8 cellular contexts compared by ENCODE assay signal in the genomic region with DNA sequence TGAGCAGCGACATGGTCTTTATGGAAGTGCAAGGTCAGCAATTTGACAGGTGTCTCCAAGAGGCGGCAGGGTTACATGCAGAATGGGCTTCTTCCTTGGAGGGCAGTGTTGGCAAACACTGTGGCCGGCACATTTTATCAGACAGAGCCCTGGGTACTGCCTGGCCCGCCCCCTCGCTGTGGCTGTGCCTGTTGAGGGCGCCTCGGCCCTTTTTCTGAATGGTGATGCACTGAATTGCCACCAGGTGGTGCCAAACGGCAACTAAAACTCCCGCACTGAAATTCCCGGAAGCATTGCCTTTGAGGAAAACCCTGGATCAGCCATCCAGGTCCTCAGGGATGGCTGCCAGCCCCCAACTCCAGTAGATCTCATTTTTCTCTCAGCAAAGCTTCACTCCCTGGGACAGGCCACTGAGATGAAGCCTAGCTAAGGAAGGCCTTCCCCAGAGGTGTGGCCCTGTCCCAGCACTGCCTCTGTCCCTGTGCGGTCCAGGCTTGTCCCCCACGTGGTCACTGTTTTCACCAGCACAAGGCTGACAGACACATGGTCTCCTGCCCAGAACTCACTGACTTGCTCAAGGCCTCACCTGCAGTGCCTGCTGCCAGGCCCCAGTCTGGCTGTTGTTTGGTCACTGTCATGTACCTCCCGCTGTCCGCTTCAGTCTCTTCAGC.
DNase-seq lines count a peak whose midpoint lies in the region; ATAC-seq, FAIRE-seq and TF ChIP-seq lines count a peak whose summit lies in the region.

No MANE protein-coding gene starts in this region.

- peaks cover 11% of the 10 kb centered on the region for H3K4me1 Mint-ChIP-seq in activated CD8-positive, alpha-beta T cell treated with anti-CD3 and anti-CD28 coated beads, Interleukin-2, amount 10 ng/mL, durations not matched to agents 7 days and 5 days (ENCODE audit: low read depth)
- peaks cover 4% of the 10 kb centered on the region for H3K4me1 Mint-ChIP-seq in memory B cell

- 46% methylated on average over 14 of the region's 14 CpGs; no CpG with 5 or more reads in 1 of the 2 experiments for WGBS in H1 (ENCODE audit: extremely low coverage in 1 of 2, insufficient coverage in 1 of 2, insufficient read length in 1 of 2, insufficient replicate concordance in 2 of 2, low coverage in 1 of 2, low lambda C conversion rate in 2 of 2, missing lambda C conversion rate in 1 of 2), 2 experiments

- no peak overlapping the region for H4K91ac ChIP-seq in H1 (replicated peaks; ENCODE audit: insufficient read length, low read length)

- no peak overlapping the region; the same call in 1 of the 2 replicates for H3K18ac ChIP-seq in H1 (ENCODE audit: extremely low read depth, low read length)

- H3K9me3 ChIP-seq in H1 (ENCODE audit: insufficient read depth in 2 of 2, low read depth in 1 of 2, low read length in 1 of 2), result no peaks in the 10 kb centered on the region

- peak; percentile 80 to 97 (median 82) for TF ChIP-seq CTCF in H1 (IDR thresholded peaks at IDR 0.05; ENCODE audit: control extremely low read depth in 1 of 3, insufficient read depth in 1 of 3, low read depth in 1 of 3, low read length in 3 of 3)

- H3K27ac Mint-ChIP-seq in activated CD8-positive, alpha-beta T cell treated with anti-CD3 and anti-CD28 coated beads, Interleukin-2, amount 10 ng/mL, durations not matched to agents 7 days and 5 days, result peak overlapping the region; percentile 87
- peak overlapping the region; percentile 73 for H3K27ac Mint-ChIP-seq in memory B cell

- no peaks in the 10 kb centered on the region for H3K27me3 ChIP-seq in H1 (replicated peaks in 1 of 4; ENCODE audit: control insufficient read depth in 3 of 4, extremely low read depth in 1 of 4, insufficient read depth in 3 of 4, low read length in 3 of 4)

- peak overlapping the region; percentile 68; the same call in 1 of the 2 replicates for H2BK12ac ChIP-seq in H1 (ENCODE audit: low read depth, low read length)

- TF ChIP-seq EP300 in H1 (IDR thresholded peaks at IDR 0.05; ENCODE audit: borderline replicate concordance in 1 of 2, low read depth in 2 of 2, low read length in 2 of 2), result no peak

- H3K4me3 ChIP-seq in H1 (ENCODE audit: extremely low read depth in 1 of 4, insufficient read depth in 2 of 4, low read depth in 3 of 4, low read length in 4 of 4), result no peak overlapping the region

- H3K23ac ChIP-seq in H1 (ENCODE audit: insufficient read length), result no peak overlapping the region

- H3K27me3 Mint-ChIP-seq in activated CD8-positive, alpha-beta T cell treated with anti-CD3 and anti-CD28 coated beads, Interleukin-2, amount 10 ng/mL, durations not matched to agents 7 days and 5 days (ENCODE audit: low read depth), result no peaks in the 10 kb centered on the region
- H3K27me3 Mint-ChIP-seq in memory B cell, result no peaks in the 10 kb centered on the region

- no peak for TF ChIP-seq POLR2A in H1 (IDR thresholded peaks at IDR 0.05; ENCODE audit: control extremely low read depth in 1 of 2, low read depth in 2 of 2, low read length in 2 of 2)

- FAIRE-seq in H1 (lab: Jason Lieb, UNC), result peak; percentile 94

- CTCF ChIA-PET in activated CD8-positive, alpha-beta T cell treated with anti-CD3 and anti-CD28 coated beads, Interleukin-2, amount 10 ng/mL, durations not matched to agents 7 days and 5 days (lab: Charles Lee), result interaction anchor here (0.6 to 5.4 kb wide), 28 partner anchors 10 to 1216 kb away, joined by 3 to 86 read pairs (median 4); partner anchors contain the start of gene TESC
- CTCF ChIA-PET in H1 (lab: Charles Lee; ENCODE audit: partially characterized antibody), result interaction anchor here (0.8 to 10.7 kb wide), 22 partner anchors 8 to 125 kb away, joined by 3 to 161 read pairs (median 6); partner anchors contain the start of gene TESC

- TF ChIP-seq RAD21 in H1 (IDR thresholded peaks at IDR 0.05 in 1 of 2, conservative IDR thresholded peaks at IDR 0.05 in 1 of 2; ENCODE audit: low read depth in 2 of 2, low read length in 2 of 2), result peak; percentile 94 to 98

- no peak overlapping the region for H3K9ac ChIP-seq in H1 (replicated peaks in 1 of 4; ENCODE audit: extremely low read depth in 1 of 4, low read depth in 3 of 4, low read length in 3 of 4)

- no peak overlapping the region for H2AFZ ChIP-seq in H1 (ENCODE audit: low read length)

- H3K27ac ChIP-seq in H1 (ENCODE audit: low read depth, low read length), result 0 out of 2 replicates have a peak overlapping the region, but pooled peaks have one; percentile 5

- no peak overlapping the region for H3K56ac ChIP-seq in H1 (replicated peaks; ENCODE audit: insufficient read length, low read depth, low read length)

- H3K79me1 ChIP-seq in H1 (ENCODE audit: low read depth, low read length), result no peaks in the 10 kb centered on the region

- ATAC-seq in HG03175 (IDR thresholded peaks at IDR 0.05; ENCODE audit: unreplicated experiment) (peak; percentile 80), memory B cell (ENCODE audit: low read depth) (peak; percentile 86), GM18873 (IDR thresholded peaks at IDR 0.05; ENCODE audit: low FRiP score, unreplicated experiment) (no peak)
- peak; percentile 84 for ATAC-seq in activated CD8-positive, alpha-beta T cell treated with anti-CD3 and anti-CD28 coated beads, Interleukin-2, amount 10 ng/mL, durations not matched to agents 7 days and 5 days

- H3K9me3 Mint-ChIP-seq in activated CD8-positive, alpha-beta T cell treated with anti-CD3 and anti-CD28 coated beads, Interleukin-2, amount 10 ng/mL, durations not matched to agents 7 days and 5 days (ENCODE audit: insufficient read depth), result no peaks in the 10 kb centered on the region
- no peaks in the 10 kb centered on the region for H3K9me3 Mint-ChIP-seq in memory B cell

- no peak overlapping the region for H3K14ac ChIP-seq in H1 (ENCODE audit: insufficient read length)

- H4K8ac ChIP-seq in H1 (ENCODE audit: extremely low read depth, insufficient read depth, low read length), result no peak overlapping the region

- H2BK120ac ChIP-seq in H1 (replicated peaks; ENCODE audit: low read depth, low read length), result no peak overlapping the region

- peak overlapping the region; percentile 54; the same call in 1 of the 2 replicates for H2AK5ac ChIP-seq in H1 (ENCODE audit: low read depth, low read length)

- 0 out of 2 replicates have a peak overlapping the region, but pooled peaks have one; percentile 71 for H2BK5ac ChIP-seq in H1 (ENCODE audit: low read depth, low read length)

- peak overlapping the region; percentile 3 for H4K5ac ChIP-seq in H1 (ENCODE audit: insufficient read length, low read depth, low read length)

- H2BK20ac ChIP-seq in H1 (ENCODE audit: low read length), result 0 out of 2 replicates have a peak overlapping the region, but pooled peaks have one; percentile 48

- H3K36me3 ChIP-seq in H1 (ENCODE audit: control insufficient read depth in 2 of 4, insufficient read depth in 4 of 4, low read length in 3 of 4), result peaks cover 5 to 13% (median 11%) of the 10 kb centered on the region in 4 experiments

- no peaks in the 10 kb centered on the region for H3K79me2 ChIP-seq in H1 (ENCODE audit: control insufficient read depth in 1 of 2, insufficient read depth in 2 of 2, low read length in 2 of 2)

- H4K20me1 ChIP-seq in H1 (replicated peaks in 1 of 2; ENCODE audit: control insufficient read depth in 1 of 2, insufficient read depth in 2 of 2, low read length in 2 of 2), result peaks cover 2 to 4% of the 10 kb centered on the region in 2 experiments

- H3K4me2 ChIP-seq in H1 (ENCODE audit: insufficient read depth in 1 of 2, low read depth in 2 of 2, low read length in 2 of 2), result no peak overlapping the region

- DNase-seq in G401 (ENCODE audit: low spot score), result peak; percentile 87
- DNase-seq in NCI-H526 (lab: John Stamatoyannopoulos, UW), result peak; percentile 52 to 75
- peak; percentile 67 for DNase-seq in activated CD8-positive, alpha-beta T cell treated with anti-CD3 and anti-CD28 coated beads, Interleukin-2, amount 10 ng/mL, durations not matched to agents 7 days and 5 days
- DNase-seq in H1 (ENCODE audit: low read depth in 1 of 2, low spot score in 2 of 2), result peak; percentile 38 to 90
- peak; percentile 42 to 43 for DNase-seq in memory B cell (ENCODE audit: low spot score in 2 of 2)
- DNase-seq in stimulated activated CD8-positive, alpha-beta memory T cell treated with anti-CD3 and anti-CD28 coated beads, Interleukin-4, amount 100 ng/mL, for 48 hours, result peak; percentile 69

- no peak overlapping the region for H3K4me3 Mint-ChIP-seq in activated CD8-positive, alpha-beta T cell treated with anti-CD3 and anti-CD28 coated beads, Interleukin-2, amount 10 ng/mL, durations not matched to agents 7 days and 5 days
- H3K4me3 Mint-ChIP-seq in memory B cell, result no peak overlapping the region

- no peak overlapping the region for H3K4ac ChIP-seq in H1 (replicated peaks; ENCODE audit: insufficient read length, low read depth, low read length)

- no peaks in the 10 kb centered on the region for H3K23me2 ChIP-seq in H1 (ENCODE audit: low read depth, low read length)

- POLR2A ChIA-PET in activated CD8-positive, alpha-beta T cell treated with anti-CD3 and anti-CD28 coated beads, Interleukin-2, amount 10 ng/mL, durations not matched to agents 7 days and 5 days (lab: Charles Lee), result no interaction called here
- POLR2A ChIA-PET in H1 (lab: Charles Lee; ENCODE audit: partially characterized antibody), result interaction anchor here (1.4 kb wide), 1 partner anchor 11 kb away, joined by 4 read pairs; no protein-coding TSS in a partner anchor

- peaks cover 26% of the 10 kb centered on the region for H3K36me3 Mint-ChIP-seq in activated CD8-positive, alpha-beta T cell treated with anti-CD3 and anti-CD28 coated beads, Interleukin-2, amount 10 ng/mL, durations not matched to agents 7 days and 5 days (ENCODE audit: low read depth)
- H3K36me3 Mint-ChIP-seq in memory B cell, result peaks cover 37% of the 10 kb centered on the region

- H2BK15ac ChIP-seq in H1 (ENCODE audit: low read length), result 0 out of 2 replicates have a peak overlapping the region, but pooled peaks have one; percentile 72

- H3K4me1 ChIP-seq in H1 (replicated peaks in 1 of 4; ENCODE audit: control insufficient read depth in 3 of 4, insufficient read depth in 4 of 4, low read length in 3 of 4), result peaks cover 0 to 2% (median 0%) of the 10 kb centered on the region in 4 experiments; a peak in 1 of 7 replicates

- in situ Hi-C loops in G401 (cut with HindIII; ENCODE audit: low sequenced_read_pairs), result no loop called here

TF ChIP-seq in H1, 55 proteins besides CTCF, POLR2A, EP300 and RAD21 (continues in another document):
- TF ChIP-seq MAFK (IDR thresholded peaks at IDR 0.05; ENCODE audit: low read depth, low read length), result peak; percentile 97
- TF ChIP-seq TAF7 (optimal IDR thresholded peaks at IDR 0.05; ENCODE audit: borderline replicate concordance, low read depth, low read length), result no peak
- TF ChIP-seq BACH1 (IDR thresholded peaks at IDR 0.05; ENCODE audit: low read length), result no peak
- 0 out of 2 replicates have a peak, but pooled peaks have one; percentile 19 for TF ChIP-seq JUND (IDR thresholded peaks at IDR 0.05; ENCODE audit: low read length)
- TF ChIP-seq CHD2 (IDR thresholded peaks at IDR 0.05; ENCODE audit: low read length), result no peak
- TF ChIP-seq TAF1 (IDR thresholded peaks at IDR 0.05; ENCODE audit: low read depth, low read length), result no peak
- no peak for TF ChIP-seq GTF2F1 (IDR thresholded peaks at IDR 0.05; ENCODE audit: borderline replicate concordance, low read depth, low read length)
- no peak for TF ChIP-seq NANOG (IDR thresholded peaks at IDR 0.05; ENCODE audit: insufficient read depth, low read depth, low read length, poor library complexity, severe bottlenecking)
